In genomic region chr2:30511122-30512083, GRCh38 we compare ENCODE assay signal across 10 cellular contexts.
DNase-seq lines count a peak whose midpoint lies in the region; ATAC-seq and TF ChIP-seq lines count a peak whose summit lies in the region.
"Had no signal": no experiment of that assay in that cellular context is flagged by ENCODE, and none has a peak within 500 bp of the region (broad histone marks: within the 10 kb centered on the region; RNA-seq: fewer than 3 reads in every experiment).

No MANE protein-coding gene starts in this region.

- peak; percentile 73 for ATAC-seq in mucosa of descending colon
- no peak for ATAC-seq in HG02885 (IDR thresholded peaks at IDR 0.05; ENCODE audit: poor library complexity, unreplicated experiment)
- ATAC-seq: activated T-cell treated with anti-CD3 and anti-CD28 coated beads, Interleukin-2, amount 50 U/mL, for 72 hours had no signal

- H3K4me3 ChIP-seq in astrocyte of the spinal cord (ENCODE audit: low read depth, low read length) (no peak overlapping the region), mucosa of descending colon (no peak overlapping the region)

- H3K9me3 ChIP-seq in mucosa of descending colon = peaks cover 5% of the 10 kb centered on the region

- in situ Hi-C loops in astrocyte of the spinal cord (cut with HindIII; ENCODE audit: low sequenced_read_pairs) = no loop called here

- peak; percentile 61 for DNase-seq in DMS79 treated with DMSO at 0.1 percent for 48 hours (lab: John Stamatoyannopoulos, UW)
- DNase-seq in NCI-H1930 (lab: John Stamatoyannopoulos, UW) = peak; percentile 14 to 50
- DNase-seq in astrocyte of the spinal cord (ENCODE audit: low read depth, low spot score) = peak; percentile 40
- peak in 2 of 3 donors; percentile 26 to 40 for DNase-seq in mucosa of descending colon
- DNase-seq in NAMALWA (ENCODE audit: low spot score) = no peak
- no peak for DNase-seq in CD1c-positive myeloid dendritic cell (ENCODE audit: extremely low spot score)
- DNase-seq in HuH-7.5 (ENCODE audit: low spot score) = no peak
- DNase-seq: activated T-cell treated with anti-CD3 and anti-CD28 coated beads, Interleukin-2, amount 50 U/mL, for 72 hours; stimulated activated naive CD4-positive, alpha-beta T cell treated with Interleukin-2 at 50 U/mL for 16 hours had no signal

- intact Hi-C loops in mucosa of descending colon (cut with DNase I, micrococcal nuclease) = no loop called here

- no peaks in the 10 kb centered on the region for H3K4me1 ChIP-seq in mucosa of descending colon (ENCODE audit: low read depth)

- H3K36me3 ChIP-seq in mucosa of descending colon (ENCODE audit: low read depth) = no peaks in the 10 kb centered on the region

- TF ChIP-seq CTCF in astrocyte of the spinal cord (IDR thresholded peaks at IDR 0.05; ENCODE audit: low read depth, low read length) (no peak), mucosa of descending colon (IDR thresholded peaks at IDR 0.05) (no peak)

Comparison
In these comparisons a context has a peak if more than half of its experiments do, and no peak if none do; other contexts are left out.
1. DNase-seq: peak in DMS79 treated with DMSO at 0.1 percent for 48 hours (single experiment), NCI-H1930 (2 of 2), astrocyte of the spinal cord (single experiment) and mucosa of descending colon (2 of 3); none in NAMALWA (single experiment), CD1c-positive myeloid dendritic cell (single experiment) and HuH-7.5 (single experiment).